In the genomic region with DNA sequence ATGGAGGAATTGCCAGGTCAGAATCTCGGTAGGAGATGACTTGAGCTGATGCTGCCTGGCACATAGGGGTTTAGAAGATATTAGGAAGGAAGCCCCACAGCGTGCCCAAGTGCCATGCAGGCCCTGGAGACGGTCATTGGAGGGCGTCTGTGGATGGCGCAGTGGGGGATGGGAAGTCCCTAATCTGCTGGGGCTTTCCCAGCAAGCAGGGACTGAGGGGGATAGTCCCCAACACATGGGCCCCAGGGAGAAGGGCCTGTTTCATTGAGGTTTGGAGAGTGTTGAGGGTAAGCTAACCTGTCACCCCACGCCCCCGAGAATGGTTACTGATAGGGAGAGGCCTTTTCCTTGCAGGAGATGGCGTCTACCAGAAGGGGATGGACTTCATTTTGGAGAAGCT, we compare ENCODE assay signal across 18 cellular contexts. TPM values are rescaled to one million over a fixed set of nuclear protein-coding genes. Genes with fewer than 3 reads are reported as not detected.
DNase-seq lines count a peak whose midpoint lies in the region; ATAC-seq and TF ChIP-seq lines count a peak whose summit lies in the region.
"Had no signal": no experiment of that assay in that cellular context is flagged by ENCODE, and none has a peak within 500 bp of the region (broad histone marks: within the 10 kb centered on the region; RNA-seq: fewer than 3 reads in every experiment).

No MANE protein-coding gene starts in this region.

- H3K9ac ChIP-seq in OCI-LY3 (ENCODE audit: low read length), result peak overlapping the region; percentile 53; the same call in 1 of the 2 replicates

- H4K20me1 ChIP-seq in OCI-LY3 (ENCODE audit: insufficient read depth, low read length), result no peaks in the 10 kb centered on the region

- H3K27ac Mint-ChIP-seq in naive B cell, result no peak overlapping the region
- no peak overlapping the region for H3K27ac Mint-ChIP-seq in stimulated activated naive B cell treated with anti-CD40 and anti-IgM and Interleukin-4, amounts not matched to agents 10 μg/mL and 1 μg/mL and 100 μg/mL, for 72 hours
- H3K27ac Mint-ChIP-seq: CD4-positive, CD25-positive, alpha-beta regulatory T cell had no signal

- H3K27ac ChIP-seq in right cardiac atrium (ENCODE audit: low read length) (peak overlapping the region; percentile 53), OCI-LY3 (ENCODE audit: low read length) (peak overlapping the region; percentile 61), lower lobe of right lung (no peak overlapping the region)
- H3K27ac ChIP-seq: HL-60, SJSA1 had no signal

- peaks cover 0 to 2% (median 0%) of the 10 kb centered on the region in 7 donors for H3K9me3 Mint-ChIP-seq in naive B cell
- no peaks in the 10 kb centered on the region for H3K9me3 Mint-ChIP-seq in stimulated activated naive B cell treated with anti-CD40 and anti-IgM and Interleukin-4, amounts not matched to agents 10 μg/mL and 1 μg/mL and 100 μg/mL, for 72 hours

- H3K79me2 ChIP-seq in OCI-LY3 (ENCODE audit: low read length), result no peaks in the 10 kb centered on the region

- peak overlapping the region; percentile 72 for H3K4me2 ChIP-seq in OCI-LY3 (ENCODE audit: low read length)

- H2AFZ ChIP-seq in OCI-LY3 (ENCODE audit: low read depth, low read length), result no peak overlapping the region

- no peak for DNase-seq in right cardiac atrium
- DNase-seq in Right ventricle myocardium superior, result no peak
- no peak for DNase-seq in naive B cell
- no peak for DNase-seq in stimulated activated naive B cell treated with anti-CD40 and anti-IgM and Interleukin-4, amounts not matched to agents 10 μg/mL and 1 μg/mL and 100 μg/mL, for 72 hours
- no peak for DNase-seq in NCI-H526 (lab: John Stamatoyannopoulos, UW)
- no peak for DNase-seq in lower lobe of right lung
- DNase-seq: CD4-positive, CD25-positive, alpha-beta regulatory T cell; H7; KBM-7; MM.1S; NCI-H1048; NCI-H1417 treated with DMSO at 0.1 percent for 48 hours; NCI-H187; NCI-H2107 had no signal

- ATAC-seq in right cardiac atrium, result no peak
- ATAC-seq in Right ventricle myocardium superior (ENCODE audit: poor library complexity), result no peak
- peak; percentile 16 to 51 for ATAC-seq in naive B cell (ENCODE audit: low read depth in 2 of 2)
- peak; percentile 34 to 77 for ATAC-seq in stimulated activated naive B cell treated with anti-CD40 and anti-IgM and Interleukin-4, amounts not matched to agents 10 μg/mL and 1 μg/mL and 100 μg/mL, for 72 hours (replicated peaks)
- no peak for ATAC-seq in HG03097 (IDR thresholded peaks at IDR 0.05; ENCODE audit: low FRiP score, unreplicated experiment)
- ATAC-seq in lower lobe of right lung, result no peak

- H3K4me3 Mint-ChIP-seq in naive B cell, result no peak overlapping the region
- H3K4me3 Mint-ChIP-seq in stimulated activated naive B cell treated with anti-CD40 and anti-IgM and Interleukin-4, amounts not matched to agents 10 μg/mL and 1 μg/mL and 100 μg/mL, for 72 hours, result no peak overlapping the region

- H3K27me3 Mint-ChIP-seq in naive B cell, result no peaks in the 10 kb centered on the region
- no peaks in the 10 kb centered on the region for H3K27me3 Mint-ChIP-seq in stimulated activated naive B cell treated with anti-CD40 and anti-IgM and Interleukin-4, amounts not matched to agents 10 μg/mL and 1 μg/mL and 100 μg/mL, for 72 hours
- H3K27me3 Mint-ChIP-seq: CD4-positive, CD25-positive, alpha-beta regulatory T cell had no signal

- no peaks in the 10 kb centered on the region for H3K9me3 ChIP-seq in right cardiac atrium (ENCODE audit: control insufficient read depth, low read length)
- no peaks in the 10 kb centered on the region for H3K9me3 ChIP-seq in OCI-LY3 (ENCODE audit: insufficient read depth, low read length)
- no peaks in the 10 kb centered on the region for H3K9me3 ChIP-seq in lower lobe of right lung
- H3K9me3 ChIP-seq: SJSA1 had no signal

- intact Hi-C loops in right cardiac atrium (cut with DNase I) (no loop called here), Right ventricle myocardium superior (cut with DNase I) (no loop called here), lower lobe of right lung (cut with DNase I) (no loop called here)

- no peaks in the 10 kb centered on the region for H3K36me3 Mint-ChIP-seq in naive B cell
- peaks cover 11 to 22% of the 10 kb centered on the region in 2 donors for H3K36me3 Mint-ChIP-seq in stimulated activated naive B cell treated with anti-CD40 and anti-IgM and Interleukin-4, amounts not matched to agents 10 μg/mL and 1 μg/mL and 100 μg/mL, for 72 hours
- H3K36me3 Mint-ChIP-seq: CD4-positive, CD25-positive, alpha-beta regulatory T cell had no signal

- H3K4me1 Mint-ChIP-seq in naive B cell, result peaks cover 0 to 10% (median 5%) of the 10 kb centered on the region in 3 donors
- peaks cover 10 to 11% of the 10 kb centered on the region in 2 donors for H3K4me1 Mint-ChIP-seq in stimulated activated naive B cell treated with anti-CD40 and anti-IgM and Interleukin-4, amounts not matched to agents 10 μg/mL and 1 μg/mL and 100 μg/mL, for 72 hours

- H3K4me3 ChIP-seq in right cardiac atrium (ENCODE audit: low read length), result no peak overlapping the region
- peak overlapping the region; percentile 55 for H3K4me3 ChIP-seq in OCI-LY3 (ENCODE audit: low read length)
- H3K4me3 ChIP-seq in lower lobe of right lung, result no peak overlapping the region
- H3K4me3 ChIP-seq: SJSA1 had no signal

- H3K36me3 ChIP-seq in OCI-LY3 (replicated peaks; ENCODE audit: low read depth, low read length) (peaks cover 7% of the 10 kb centered on the region), lower lobe of right lung (no peaks in the 10 kb centered on the region)
- H3K36me3 ChIP-seq: SJSA1 had no signal

- H3K27me3 ChIP-seq in right cardiac atrium (ENCODE audit: control insufficient read depth, insufficient read depth) (no peaks in the 10 kb centered on the region), OCI-LY3 (ENCODE audit: low read depth, low read length) (no peaks in the 10 kb centered on the region), lower lobe of right lung (ENCODE audit: low read depth) (no peaks in the 10 kb centered on the region)
- H3K27me3 ChIP-seq: SJSA1 had no signal

- 85% methylated on average over 8 of the region's 8 CpGs for WGBS in right cardiac atrium

- no peaks in the 10 kb centered on the region for H3K4me1 ChIP-seq in right cardiac atrium (ENCODE audit: control insufficient read depth, insufficient read depth, low read length)
- peaks cover 18% of the 10 kb centered on the region for H3K4me1 ChIP-seq in OCI-LY3 (ENCODE audit: low read length)
- H3K4me1 ChIP-seq in lower lobe of right lung, result no peaks in the 10 kb centered on the region
- H3K4me1 ChIP-seq: SJSA1 had no signal

- no peak for TF ChIP-seq CTCF in OCI-LY3 (IDR thresholded peaks at IDR 0.05; ENCODE audit: low read depth, low read length)
- TF ChIP-seq CTCF in lower lobe of right lung (IDR thresholded peaks at IDR 0.05), result no peak

RNA-seq across cellular contexts. Expression of gene TAFAZZIN, which starts 7.8 kb away (rescaled TPM):
- total RNA-seq in right cardiac atrium (10 to 100 TPM; 38.0 to 45.0 (median 39.0) TPM), Right ventricle myocardium superior (36.1 TPM), lower lobe of right lung (47.8 TPM)
- polyA plus RNA-seq in right cardiac atrium (43.9 TPM), naive B cell (ENCODE audit: low read depth in 6 of 6) (10 to 100 TPM; 31.6 to 50.2 (median 36.6) TPM)

RNA-seq across cellular contexts. Expression of gene ATP6AP1, which starts 9.3 kb away (rescaled TPM):
- total RNA-seq in right cardiac atrium, result 10 to 100 TPM; 73.7 to 83.8 (median 77.4) TPM
- polyA plus RNA-seq in right cardiac atrium, result 63.1 TPM
- total RNA-seq in Right ventricle myocardium superior, result 74.8 TPM
- polyA plus RNA-seq in naive B cell (ENCODE audit: low read depth in 6 of 6), result 100 to 1,000 TPM in 1 of 6 donors, 10 to 100 TPM in 5; 81.8 to 173 (median 88.7) TPM
- total RNA-seq in lower lobe of right lung, result 235 TPM

RNA-seq across cellular contexts. Expression of gene DNASE1L1, which starts 10.1 kb away (rescaled TPM):
- total RNA-seq in right cardiac atrium (10 to 100 TPM; 47.3 to 52.6 (median 51.2) TPM), Right ventricle myocardium superior (57.7 TPM), lower lobe of right lung (36.1 TPM)
- polyA plus RNA-seq in right cardiac atrium (60.5 TPM), naive B cell (ENCODE audit: low read depth in 6 of 6) (10 to 100 TPM in 5 of 6 donors, 1 to 10 TPM in 1; 9.5 to 23.1 (median 14.3) TPM)

RNA-seq across cellular contexts. Expression of gene GDI1, which starts 17.8 kb away (rescaled TPM):
- 10 to 100 TPM; 82.7 to 99.3 (median 96.9) TPM for total RNA-seq in right cardiac atrium
- polyA plus RNA-seq in right cardiac atrium, result 102 TPM
- total RNA-seq in Right ventricle myocardium superior, result 70.3 TPM
- 10 to 100 TPM; 28.4 to 44.3 (median 35.5) TPM for polyA plus RNA-seq in naive B cell (ENCODE audit: low read depth in 6 of 6)
- total RNA-seq in lower lobe of right lung, result 111 TPM

RNA-seq across cellular contexts. Expression of gene RPL10, which starts 21.0 kb away (rescaled TPM):
- total RNA-seq in right cardiac atrium, result 1,000 to 10,000 TPM; 2,034 to 2,544 (median 2,211) TPM
- polyA plus RNA-seq in right cardiac atrium, result 2,857 TPM
- 2,020 TPM for total RNA-seq in Right ventricle myocardium superior
- 1,000 to 10,000 TPM; 3,636 to 5,147 (median 4,635) TPM for polyA plus RNA-seq in naive B cell (ENCODE audit: low read depth in 6 of 6)
- total RNA-seq in lower lobe of right lung, result 2,678 TPM

Comparison
In these comparisons a context has a peak if more than half of its experiments do, and no peak if none do; other contexts are left out.
1. ATAC-seq: peak in naive B cell (2 of 2) and stimulated activated naive B cell treated with anti-CD40 and anti-IgM and Interleukin-4, amounts not matched to agents 10 μg/mL and 1 μg/mL and 100 μg/mL, for 72 hours (2 of 2); none in right cardiac atrium (0 of 2), Right ventricle myocardium superior (single experiment), HG03097 (single experiment) and lower lobe of right lung (0 of 2).